In genomic region chr6:17703256-17703694, GRCh38 we compare ENCODE assay signal across 8 cellular contexts. TPM values are rescaled to one million over a fixed set of nuclear protein-coding genes. Genes with fewer than 3 reads are reported as not detected.
DNase-seq lines count a peak whose midpoint lies in the region; ATAC-seq, FAIRE-seq and TF ChIP-seq lines count a peak whose summit lies in the region.

No MANE protein-coding gene starts in this region.

- TF ChIP-seq EP300 in H1 (IDR thresholded peaks at IDR 0.05; ENCODE audit: borderline replicate concordance in 1 of 2, low read depth in 2 of 2, low read length in 2 of 2) = no peak

- no peaks in the 10 kb centered on the region for H3K27me3 Mint-ChIP-seq in activated naive CD4-positive, alpha-beta T cell treated with anti-CD3 and anti-CD28 coated beads for 36 hours (ENCODE audit: low read depth)

- ATAC-seq in Panc1 (no peak), psoas muscle (peak in 1 of 4 donors; percentile 30)

- TF ChIP-seq CTCF in Panc1 (IDR thresholded peaks at IDR 0.05) (no peak), H1 (IDR thresholded peaks at IDR 0.05; ENCODE audit: control extremely low read depth in 1 of 3, insufficient read depth in 1 of 3, low read depth in 1 of 3, low read length in 3 of 3) (no peak), psoas muscle (IDR thresholded peaks at IDR 0.05) (no peak)

- H2BK5ac ChIP-seq in H1 (ENCODE audit: low read depth, low read length) (no peak overlapping the region), neuronal stem cell (ENCODE audit: low read length) (no peak overlapping the region)

- H4K8ac ChIP-seq in H1 (ENCODE audit: extremely low read depth, insufficient read depth, low read length) = no peak overlapping the region
- no peak overlapping the region for H4K8ac ChIP-seq in neuronal stem cell (ENCODE audit: low read depth, low read length)

- no peak for FAIRE-seq in H1 (lab: Jason Lieb, UNC)

- H2AFZ ChIP-seq in H1 (ENCODE audit: low read length) (no peak overlapping the region), neuronal stem cell (ENCODE audit: low read length) (no peak overlapping the region)

- no peak overlapping the region for H2BK12ac ChIP-seq in H1 (ENCODE audit: low read depth, low read length)
- no peak overlapping the region for H2BK12ac ChIP-seq in neuronal stem cell (ENCODE audit: low read length)

- peak overlapping the region; percentile 91 for H3K27ac Mint-ChIP-seq in activated naive CD4-positive, alpha-beta T cell treated with anti-CD3 and anti-CD28 coated beads for 36 hours

- H3K36me3 ChIP-seq in Panc1 (ENCODE audit: control insufficient read depth, insufficient read depth, low read length) = no peaks in the 10 kb centered on the region; the same call in 1 of the 2 replicates
- H3K36me3 ChIP-seq in H1 (ENCODE audit: control insufficient read depth in 2 of 4, insufficient read depth in 4 of 4, low read length in 3 of 4) = no peaks in the 10 kb centered on the region; a peak in 1 of 8 replicates
- H3K36me3 ChIP-seq in psoas muscle (ENCODE audit: insufficient read depth in 1 of 2, low read depth in 1 of 2) = no peaks in the 10 kb centered on the region
- H3K36me3 ChIP-seq in SJCRH30 = peaks cover 6% of the 10 kb centered on the region
- peaks cover 0 to 26% of the 10 kb centered on the region in 2 donors for H3K36me3 ChIP-seq in neuronal stem cell (replicated peaks in 1 of 2; ENCODE audit: control insufficient read depth in 2 of 2, insufficient read depth in 2 of 2, low read length in 2 of 2)

- no peaks in the 10 kb centered on the region for H3K23me2 ChIP-seq in H1 (ENCODE audit: low read depth, low read length)

- in situ Hi-C loops in Panc1 (cut with HindIII; ENCODE audit: low pct_unique_long_range_greater_than_20kb, low sequenced_read_pairs) = no loop called here

- peaks cover 45 to 77% of the 10 kb centered on the region in 2 experiments for H3K79me2 ChIP-seq in H1 (ENCODE audit: control insufficient read depth in 1 of 2, insufficient read depth in 2 of 2, low read length in 2 of 2)

- no peak overlapping the region for H3K18ac ChIP-seq in H1 (ENCODE audit: extremely low read depth, low read length)
- H3K18ac ChIP-seq in neuronal stem cell (ENCODE audit: low read length) = no peak overlapping the region

- H4K20me1 ChIP-seq in H1 (replicated peaks in 1 of 2; ENCODE audit: control insufficient read depth in 1 of 2, insufficient read depth in 2 of 2, low read length in 2 of 2) = peaks cover 7 to 11% of the 10 kb centered on the region in 2 experiments

- H3K36me3 Mint-ChIP-seq in activated naive CD4-positive, alpha-beta T cell treated with anti-CD3 and anti-CD28 coated beads for 36 hours (ENCODE audit: low read depth) = peaks cover 38% of the 10 kb centered on the region

- H3K4me3 Mint-ChIP-seq in activated naive CD4-positive, alpha-beta T cell treated with anti-CD3 and anti-CD28 coated beads for 36 hours = peak overlapping the region; percentile 73

- H3K4ac ChIP-seq in H1 (replicated peaks; ENCODE audit: insufficient read length, low read depth, low read length) (no peak overlapping the region), neuronal stem cell (ENCODE audit: low read length) (no peak overlapping the region)

- H3K4me3 ChIP-seq in Panc1 (ENCODE audit: low read depth in 2 of 2, low read length in 2 of 2) = peak overlapping the region in 1 of 2 experiments; percentile 88; a peak in 2 of 4 replicates
- no peak overlapping the region; a peak in 1 of 8 replicates for H3K4me3 ChIP-seq in H1 (ENCODE audit: extremely low read depth in 1 of 4, insufficient read depth in 2 of 4, low read depth in 3 of 4, low read length in 4 of 4)
- H3K4me3 ChIP-seq in psoas muscle = peak overlapping the region; percentile 99
- H3K4me3 ChIP-seq in SJCRH30 = no peak overlapping the region
- H3K4me3 ChIP-seq in neuronal stem cell (ENCODE audit: low read length in 2 of 2) = no peak overlapping the region

- CTCF ChIA-PET in activated naive CD4-positive, alpha-beta T cell treated with anti-CD3 and anti-CD28 coated beads for 36 hours (lab: Charles Lee) = interaction anchor here (0.6 to 2.2 kb wide), 5 partner anchors 11 to 102 kb away, joined by 3 to 15 read pairs (median 5); no protein-coding TSS in a partner anchor
- CTCF ChIA-PET in Panc1 (lab: Charles Lee) (no interaction called here), H1 (lab: Charles Lee; ENCODE audit: partially characterized antibody) (interaction anchor here (0.6 to 2.8 kb wide), 10 partner anchors 12 to 244 kb away, joined by 3 to 16 read pairs (median 3); no protein-coding TSS in a partner anchor)

- no peak overlapping the region for H4K5ac ChIP-seq in H1 (ENCODE audit: insufficient read length, low read depth, low read length)

- intact Hi-C loops in activated naive CD4-positive, alpha-beta T cell treated with anti-CD3 and anti-CD28 coated beads for 36 hours (cut with micrococcal nuclease) = loop anchor here (1.0 to 10.0 kb wide), 5 partner anchors 30 to 1571 kb away; no protein-coding TSS in a partner anchor
- intact Hi-C loops in Panc1 (cut with micrococcal nuclease; ENCODE audit: unreplicated experiment) = no loop called here
- intact Hi-C loops in psoas muscle (cut with DNase I) = loop anchor here in 1 of 2 donors (5.0 kb wide), 1 partner anchor 46 kb away; no protein-coding TSS in a partner anchor

- no peak overlapping the region for H4K91ac ChIP-seq in H1 (replicated peaks; ENCODE audit: insufficient read length, low read length)
- H4K91ac ChIP-seq in neuronal stem cell (ENCODE audit: low read depth, low read length, poor library complexity) = no peak overlapping the region

- H3K4me1 ChIP-seq in Panc1 (ENCODE audit: control insufficient read depth, insufficient read depth, low read length) (peaks cover 28% of the 10 kb centered on the region), H1 (replicated peaks in 1 of 4; ENCODE audit: control insufficient read depth in 3 of 4, insufficient read depth in 4 of 4, low read length in 3 of 4) (peaks cover 0 to 6% (median 0%) of the 10 kb centered on the region in 4 experiments; a peak in 3 of 7 replicates), psoas muscle (peaks cover 47% of the 10 kb centered on the region), SJCRH30 (no peaks in the 10 kb centered on the region), neuronal stem cell (ENCODE audit: control insufficient read depth in 2 of 2, insufficient read depth in 1 of 2, low read depth in 1 of 2, low read length in 2 of 2) (peaks cover 0 to 4% of the 10 kb centered on the region in 2 donors)

- H3K4me1 Mint-ChIP-seq in activated naive CD4-positive, alpha-beta T cell treated with anti-CD3 and anti-CD28 coated beads for 36 hours (ENCODE audit: low read depth) = peaks cover 48% of the 10 kb centered on the region

- H2BK15ac ChIP-seq in H1 (ENCODE audit: low read length) (no peak overlapping the region), neuronal stem cell (ENCODE audit: low read length) (no peak overlapping the region)

- H2BK120ac ChIP-seq in H1 (replicated peaks; ENCODE audit: low read depth, low read length) (no peak overlapping the region), neuronal stem cell (ENCODE audit: low read depth, low read length) (no peak overlapping the region)

- no peak overlapping the region for H3K56ac ChIP-seq in H1 (replicated peaks; ENCODE audit: insufficient read length, low read depth, low read length)

- no peaks in the 10 kb centered on the region for H3K9me3 ChIP-seq in Panc1 (ENCODE audit: control insufficient read depth, insufficient read depth, low read depth, low read length)
- H3K9me3 ChIP-seq in H1 (ENCODE audit: insufficient read depth in 2 of 2, low read depth in 1 of 2, low read length in 1 of 2) = no peaks in the 10 kb centered on the region
- H3K9me3 ChIP-seq in psoas muscle = no peaks in the 10 kb centered on the region
- H3K9me3 ChIP-seq in SJCRH30 (replicated peaks) = no peaks in the 10 kb centered on the region
- peaks cover 0 to 6% of the 10 kb centered on the region in 2 donors for H3K9me3 ChIP-seq in neuronal stem cell (replicated peaks in 1 of 2; ENCODE audit: control insufficient read depth in 2 of 2, insufficient read depth in 1 of 2, low read depth in 1 of 2, low read length in 2 of 2)

- H3K23ac ChIP-seq in H1 (ENCODE audit: insufficient read length) = no peak overlapping the region
- no peak overlapping the region for H3K23ac ChIP-seq in neuronal stem cell (ENCODE audit: low read depth, low read length, poor library complexity)

- peak overlapping the region; percentile 82 for H3K27ac ChIP-seq in Panc1 (ENCODE audit: low read length)
- no peak overlapping the region for H3K27ac ChIP-seq in H1 (ENCODE audit: low read depth, low read length)
- H3K27ac ChIP-seq in psoas muscle = peak overlapping the region; percentile 100
- no peak overlapping the region for H3K27ac ChIP-seq in SJCRH30
- no peak overlapping the region for H3K27ac ChIP-seq in neuronal stem cell (replicated peaks; ENCODE audit: low read length)

- no peak overlapping the region for H3K9ac ChIP-seq in H1 (replicated peaks in 1 of 4; ENCODE audit: extremely low read depth in 1 of 4, low read depth in 3 of 4, low read length in 3 of 4)
- H3K9ac ChIP-seq in neuronal stem cell (ENCODE audit: low read depth, low read length, poor library complexity) = no peak overlapping the region

- H3K4me2 ChIP-seq in H1 (ENCODE audit: insufficient read depth in 1 of 2, low read depth in 2 of 2, low read length in 2 of 2) = peak overlapping the region in 1 of 2 experiments; percentile 18; a peak in 1 of 4 replicates
- no peak overlapping the region for H3K4me2 ChIP-seq in neuronal stem cell (ENCODE audit: insufficient read depth, low read length, poor library complexity, severe bottlenecking)

- H2BK20ac ChIP-seq in H1 (ENCODE audit: low read length) = no peak overlapping the region

- POLR2A ChIA-PET in Panc1 (lab: Charles Lee) (no interaction called here), H1 (lab: Charles Lee; ENCODE audit: partially characterized antibody) (interaction anchor here (0.7 to 2.0 kb wide), 3 partner anchors 12 to 24 kb away, joined by 3 to 5 read pairs (median 5); no protein-coding TSS in a partner anchor)

- H2AK5ac ChIP-seq in H1 (ENCODE audit: low read depth, low read length) (no peak overlapping the region), neuronal stem cell (ENCODE audit: low read depth, low read length) (no peak overlapping the region)

- H3K9me3 Mint-ChIP-seq in activated naive CD4-positive, alpha-beta T cell treated with anti-CD3 and anti-CD28 coated beads for 36 hours = no peaks in the 10 kb centered on the region

- H3K27me3 ChIP-seq in Panc1 (ENCODE audit: control insufficient read depth, insufficient read depth, low read length) = no peaks in the 10 kb centered on the region
- no peaks in the 10 kb centered on the region for H3K27me3 ChIP-seq in H1 (replicated peaks in 1 of 4; ENCODE audit: control insufficient read depth in 3 of 4, extremely low read depth in 1 of 4, insufficient read depth in 3 of 4, low read length in 3 of 4)
- no peaks in the 10 kb centered on the region for H3K27me3 ChIP-seq in psoas muscle (ENCODE audit: insufficient read depth in 3 of 3, low read length in 2 of 3)
- no peaks in the 10 kb centered on the region for H3K27me3 ChIP-seq in SJCRH30
- no peaks in the 10 kb centered on the region for H3K27me3 ChIP-seq in neuronal stem cell (ENCODE audit: control insufficient read depth in 3 of 3, insufficient read depth in 3 of 3, low read depth in 1 of 3, low read length in 3 of 3)

- H3K14ac ChIP-seq in H1 (ENCODE audit: insufficient read length) (no peak overlapping the region), neuronal stem cell (ENCODE audit: low read length) (no peak overlapping the region)

- WGBS in H1 (ENCODE audit: extremely low coverage in 1 of 2, insufficient coverage in 1 of 2, insufficient read length in 1 of 2, insufficient replicate concordance in 2 of 2, low coverage in 1 of 2, low lambda C conversion rate in 2 of 2, missing lambda C conversion rate in 1 of 2), 2 experiments = 89% methylated on average over 1 of the region's 1 CpG; no CpG with 5 or more reads in 1 of the 2 experiments
- 4 to 27% (median 14%) methylated on average over 1 of the region's 1 CpG for whole genome bisulfite sequencing in psoas muscle, 3 donors
- no CpG with 5 or more reads among the region's 1 CpG for WGBS in neuronal stem cell (ENCODE audit: extremely low coverage in 2 of 2, insufficient read length in 2 of 2, insufficient replicate concordance in 1 of 2), 2 donors

- DNase-seq in activated naive CD4-positive, alpha-beta T cell treated with anti-CD3 and anti-CD28 coated beads for 36 hours = peak; percentile 47
- no peak for DNase-seq in activated naive CD4-positive, alpha-beta T cell treated with anti-CD3 and anti-CD28 coated beads, Interleukin-2, amount 50 U/mL, for 16 hours
- DNase-seq in Panc1 (ENCODE audit: low read depth, low spot score) = no peak
- no peak for DNase-seq in H1 (ENCODE audit: low read depth in 1 of 2, low spot score in 2 of 2)
- no peak for DNase-seq in psoas muscle
- no peak for DNase-seq in central memory CD4-positive, alpha-beta T cell
- DNase-seq in SJCRH30 = no peak
- no peak for DNase-seq in neuronal stem cell (ENCODE audit: low spot score)

- TF ChIP-seq RAD21 in H1 (IDR thresholded peaks at IDR 0.05 in 1 of 2, conservative IDR thresholded peaks at IDR 0.05 in 1 of 2; ENCODE audit: low read depth in 2 of 2, low read length in 2 of 2) = no peak

- no peaks in the 10 kb centered on the region for H3K79me1 ChIP-seq in H1 (ENCODE audit: low read depth, low read length)
- peaks cover 6% of the 10 kb centered on the region for H3K79me1 ChIP-seq in neuronal stem cell (ENCODE audit: low read depth, low read length)

- no TSS peak for BruUV-seq in Panc1 (replicated peaks; lab: Mats Ljungman, UMichigan)

- TF ChIP-seq POLR2A in H1 (IDR thresholded peaks at IDR 0.05; ENCODE audit: control extremely low read depth in 1 of 2, low read depth in 2 of 2, low read length in 2 of 2) = no peak

RNA-seq across cellular contexts. Expression of gene NUP153, which starts 3.5 kb away (rescaled TPM):
- 10 to 100 TPM; 65.3 to 67.2 TPM for total RNA-seq in activated naive CD4-positive, alpha-beta T cell treated with anti-CD3 and anti-CD28 coated beads for 36 hours
- total RNA-seq in Panc1 (2021; ENCODE audit: unreplicated experiment) (62.0 TPM), psoas muscle (10 to 100 TPM; 27.6 to 62.1 (median 39.1) TPM)
- 21.0 TPM for polyA plus RNA-seq in Panc1 (2012; ENCODE audit: insufficient read length)
- 84.8 and 86.8 TPM in 2 replicates for total RNA-seq in H1 (2021; fragmentation: NEBNext Ultra II Directional; extraction: Animal tissue kit (Norgen Biotek cat#: 25700))
- polyA plus RNA-seq in H1 (2011; rRNA removed) (28.0 and 47.0 TPM in 2 replicates), psoas muscle (10 to 100 TPM; 12.4 to 32.7 (median 12.7) TPM)
- polyA plus RNA-seq in H1 (2011; cell fraction: cytosol; rRNA removed) = 31.8 TPM
- polyA plus RNA-seq in H1 (2011; cell fraction: nucleus; rRNA removed) = 37.0 TPM
- 34.7 to 45.5 TPM (median 40.1 TPM) in 4 replicates for polyA plus RNA-seq in H1 (2012, experiment 1 of 2)
- polyA plus RNA-seq in H1 (2012, experiment 2 of 2) = 2.7 TPM
- polyA plus RNA-seq in H1 (2013, experiment 1 of 2) = 38.8 TPM
- 37.9 TPM for polyA plus RNA-seq in H1 (2013, experiment 2 of 2)
- polyA minus RNA-seq in H1 (2011; rRNA and poly(A)+ RNA removed) = 74.9 and 108 TPM in 2 replicates
- polyA minus RNA-seq in H1 (2011; cell fraction: cytosol; rRNA and poly(A)+ RNA removed) = 37.2 TPM
- 59.9 TPM for polyA minus RNA-seq in H1 (2011; cell fraction: nucleus; rRNA and poly(A)+ RNA removed)
- 67.6 and 71.1 TPM in 2 replicates for total RNA-seq in SJCRH30 (2014; rRNA removed; shearing (Covaris generic))
- polyA plus RNA-seq in neuronal stem cell (2013, experiment 1 of 2) = 32.8 TPM
- 33.2 TPM for polyA plus RNA-seq in neuronal stem cell (2013, experiment 2 of 2)

Comparison
In these comparisons a context has a peak if more than half of its experiments do, and no peak if none do; other contexts are left out.
1. H3K27ac ChIP-seq: peak in Panc1 (single experiment) and psoas muscle (single experiment); none in H1 (single experiment), SJCRH30 (single experiment) and neuronal stem cell (single experiment).